Comparison of ENCODE assay signal across 26 cellular contexts in the genomic region with DNA sequence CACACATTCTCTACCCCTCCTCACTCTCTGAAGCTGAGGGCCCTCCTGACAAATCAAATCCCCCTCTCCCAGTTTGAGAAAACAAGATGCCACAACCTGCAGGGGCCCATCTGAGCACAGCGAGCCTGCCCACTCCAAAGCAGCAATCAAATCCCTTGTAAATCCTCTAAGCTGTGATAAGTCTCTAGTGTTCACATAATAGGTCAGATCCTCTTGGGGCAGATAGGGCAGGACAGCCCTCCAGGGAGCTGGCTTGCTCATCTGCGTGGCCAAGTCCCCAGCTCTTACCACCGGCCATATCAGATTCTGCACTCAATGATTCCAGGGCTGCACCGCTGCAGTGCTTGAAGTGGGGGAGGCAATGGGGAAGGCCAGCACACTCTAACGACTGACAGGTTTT. TPM values are rescaled to one million over a fixed set of nuclear protein-coding genes. Genes with fewer than 3 reads are reported as not detected.
DNase-seq lines count a peak whose midpoint lies in the region; TF ChIP-seq lines count a peak whose summit lies in the region.
"Had no signal": no experiment of that assay in that cellular context is flagged by ENCODE, and none has a peak within 500 bp of the region (broad histone marks: within the 10 kb centered on the region; RNA-seq: fewer than 3 reads in every experiment).

No MANE protein-coding gene starts in this region.

- no peaks in the 10 kb centered on the region for H3K9me3 Mint-ChIP-seq in dendritic cell treated with granulocyte-macrophage colony-stimulating factor and Interleukin-4, amounts not matched to agents 40 ng/mL and 50 ng/mL, for 4 days
- H3K9me3 Mint-ChIP-seq in neural progenitor cell: no peaks in the 10 kb centered on the region
- H3K9me3 Mint-ChIP-seq in activated naive CD8-positive, alpha-beta T cell treated with anti-CD3 and anti-CD28 coated beads for 36 hours: no peaks in the 10 kb centered on the region
- H3K9me3 Mint-ChIP-seq: activated B cell treated with CpG ODN at 0.5 μM for 24 hours; activated CD4-positive, alpha-beta T cell treated with anti-CD3 and anti-CD28 coated beads, Interleukin-2, amount 10 ng/mL, durations not matched to agents 7 days and 5 days; activated naive CD4-positive, alpha-beta T cell treated with anti-CD3 and anti-CD28 coated beads, Interleukin-2, amount 50 U/mL, for 72 hours; HFFc6; mesothelial cell of epicardium had no signal

- peaks cover 6% of the 10 kb centered on the region for H3F3A ChIP-seq in neural progenitor cell (ENCODE audit: low read depth)

- H3K9me3 ChIP-seq in neural progenitor cell (ENCODE audit: low read depth) (no peaks in the 10 kb centered on the region), tibial nerve (no peaks in the 10 kb centered on the region)
- H3K9me3 ChIP-seq: BE2C, breast epithelium, prostate gland, thyroid gland had no signal

- H3K4me3 ChIP-seq in neural progenitor cell (no peak overlapping the region), tibial nerve (no peak overlapping the region), foreskin fibroblast (ENCODE audit: low read depth in 1 of 2, low read length in 2 of 2) (no peak overlapping the region)
- H3K4me3 ChIP-seq: breast epithelium, prostate gland, thyroid gland had no signal

- DNase-seq in D341Med (ENCODE audit: low spot score) (peak; percentile 55), NCI-H524 treated with DMSO at 0.1 percent for 48 hours (lab: John Stamatoyannopoulos, UW) (peak; percentile 84), neural progenitor cell (ENCODE audit: low spot score) (peak; percentile 67), tibial nerve (ENCODE audit: low spot score in 2 of 2) (no peak), foreskin fibroblast (no peak)
- no peak for DNase-seq in activated naive CD8-positive, alpha-beta T cell treated with anti-CD3 and anti-CD28 coated beads for 36 hours
- DNase-seq: activated B cell treated with CpG ODN at 0.5 μM for 24 hours; activated CD4-positive, alpha-beta T cell treated with anti-CD3 and anti-CD28 coated beads, Interleukin-2, amount 10 ng/mL, durations not matched to agents 7 days and 5 days; BE2C; DMS153; effector CD8-positive, alpha-beta T cell; HFFc6; naive B cell; NCI-H1092 treated with DMSO at 0.1 percent for 48 hours; NCI-H2029; NCI-H226; nucleus accumbens; stimulated activated CD4-positive, alpha-beta T cell treated with anti-CD3 and anti-CD28 coated beads, Interleukin-12 subunit alpha, Interleukin-12 subunit beta, amount 100 ng/mL, for 4 hours; stimulated activated CD4-positive, alpha-beta T cell treated with anti-CD3 and anti-CD28 coated beads, Interleukin-2, amount 100 ng/mL, for 48 hours; thyroid gland had no signal

- H3K4me2 ChIP-seq in neural progenitor cell: peak overlapping the region; percentile 32

- TF ChIP-seq CTCF in neural progenitor cell (IDR thresholded peaks at IDR 0.05) (no peak), tibial nerve (IDR thresholded peaks at IDR 0.05) (no peak), foreskin fibroblast (IDR thresholded peaks at IDR 0.05; ENCODE audit: low read depth, low read length) (no peak)

- H3K27ac Mint-ChIP-seq in dendritic cell treated with granulocyte-macrophage colony-stimulating factor and Interleukin-4, amounts not matched to agents 40 ng/mL and 50 ng/mL, for 4 days: peak overlapping the region; percentile 13
- H3K27ac Mint-ChIP-seq in neural progenitor cell: no peak overlapping the region
- H3K27ac Mint-ChIP-seq in activated naive CD8-positive, alpha-beta T cell treated with anti-CD3 and anti-CD28 coated beads for 36 hours: no peak overlapping the region
- H3K27ac Mint-ChIP-seq: activated B cell treated with CpG ODN at 0.5 μM for 24 hours; activated CD4-positive, alpha-beta T cell treated with anti-CD3 and anti-CD28 coated beads, Interleukin-2, amount 10 ng/mL, durations not matched to agents 7 days and 5 days; activated naive CD4-positive, alpha-beta T cell treated with anti-CD3 and anti-CD28 coated beads, Interleukin-2, amount 50 U/mL, for 72 hours; HFFc6; mesothelial cell of epicardium; naive B cell had no signal

- H3K36me3 ChIP-seq in neural progenitor cell: no peaks in the 10 kb centered on the region
- H3K36me3 ChIP-seq in tibial nerve: no peaks in the 10 kb centered on the region
- H3K36me3 ChIP-seq: BE2C, breast epithelium, prostate gland, thyroid gland had no signal

- H3K4me3 Mint-ChIP-seq in dendritic cell treated with granulocyte-macrophage colony-stimulating factor and Interleukin-4, amounts not matched to agents 40 ng/mL and 50 ng/mL, for 4 days: peak overlapping the region; percentile 57
- no peak overlapping the region for H3K4me3 Mint-ChIP-seq in neural progenitor cell
- H3K4me3 Mint-ChIP-seq in activated naive CD8-positive, alpha-beta T cell treated with anti-CD3 and anti-CD28 coated beads for 36 hours: no peak overlapping the region
- H3K4me3 Mint-ChIP-seq: activated B cell treated with CpG ODN at 0.5 μM for 24 hours; activated CD4-positive, alpha-beta T cell treated with anti-CD3 and anti-CD28 coated beads, Interleukin-2, amount 10 ng/mL, durations not matched to agents 7 days and 5 days; HFFc6; mesothelial cell of epicardium had no signal

- H3K27me3 Mint-ChIP-seq in dendritic cell treated with granulocyte-macrophage colony-stimulating factor and Interleukin-4, amounts not matched to agents 40 ng/mL and 50 ng/mL, for 4 days: peaks cover 3% of the 10 kb centered on the region
- H3K27me3 Mint-ChIP-seq in neural progenitor cell (ENCODE audit: insufficient read depth, low read depth): peaks cover 5% of the 10 kb centered on the region
- no peaks in the 10 kb centered on the region for H3K27me3 Mint-ChIP-seq in activated naive CD8-positive, alpha-beta T cell treated with anti-CD3 and anti-CD28 coated beads for 36 hours

- intact Hi-C loops in dendritic cell treated with granulocyte-macrophage colony-stimulating factor and Interleukin-4, amounts not matched to agents 40 ng/mL and 50 ng/mL, for 4 days (cut with micrococcal nuclease): no loop called here

- H3K4me1 ChIP-seq in neural progenitor cell (peaks cover 39% of the 10 kb centered on the region), tibial nerve (no peaks in the 10 kb centered on the region)
- H3K4me1 ChIP-seq: breast epithelium, prostate gland, thyroid gland had no signal

- no peaks in the 10 kb centered on the region for H3K79me2 ChIP-seq in neural progenitor cell (ENCODE audit: low read depth)

- no peak for TF ChIP-seq EP300 in tibial nerve (IDR thresholded peaks at IDR 0.05)

- H2AFZ ChIP-seq in neural progenitor cell (replicated peaks): no peak overlapping the region

- H3K4me1 Mint-ChIP-seq in dendritic cell treated with granulocyte-macrophage colony-stimulating factor and Interleukin-4, amounts not matched to agents 40 ng/mL and 50 ng/mL, for 4 days (ENCODE audit: low read depth): peaks cover 58% of the 10 kb centered on the region
- H3K4me1 Mint-ChIP-seq in neural progenitor cell: peaks cover 17% of the 10 kb centered on the region
- no peaks in the 10 kb centered on the region for H3K4me1 Mint-ChIP-seq in activated naive CD8-positive, alpha-beta T cell treated with anti-CD3 and anti-CD28 coated beads for 36 hours

- WGBS in tibial nerve, 2 donors: 67 to 80% methylated on average over 5 of the region's 5 CpGs

- H3K36me3 Mint-ChIP-seq in dendritic cell treated with granulocyte-macrophage colony-stimulating factor and Interleukin-4, amounts not matched to agents 40 ng/mL and 50 ng/mL, for 4 days (ENCODE audit: low read depth): no peaks in the 10 kb centered on the region
- H3K36me3 Mint-ChIP-seq in neural progenitor cell: no peaks in the 10 kb centered on the region
- H3K36me3 Mint-ChIP-seq in activated naive CD8-positive, alpha-beta T cell treated with anti-CD3 and anti-CD28 coated beads for 36 hours: no peaks in the 10 kb centered on the region
- H3K36me3 Mint-ChIP-seq: activated naive CD4-positive, alpha-beta T cell treated with anti-CD3 and anti-CD28 coated beads, Interleukin-2, amount 50 U/mL, for 72 hours; mesothelial cell of epicardium had no signal

- no peak overlapping the region for H3K9ac ChIP-seq in neural progenitor cell

- no peak for TF ChIP-seq POLR2A in tibial nerve (IDR thresholded peaks at IDR 0.05)

- H4K20me1 ChIP-seq in neural progenitor cell (ENCODE audit: low read depth): peaks cover 4% of the 10 kb centered on the region

- no peak overlapping the region for H3K27ac ChIP-seq in neural progenitor cell
- no peak overlapping the region for H3K27ac ChIP-seq in tibial nerve
- H3K27ac ChIP-seq: breast epithelium, prostate gland, thyroid gland had no signal

- H3K27me3 ChIP-seq in neural progenitor cell (peaks cover 100% of the 10 kb centered on the region), tibial nerve (peaks cover 0 to 19% of the 10 kb centered on the region in 2 donors)
- H3K27me3 ChIP-seq: thyroid gland had no signal

RNA-seq across cellular contexts. Expression of gene FLI1, which starts 29.6 kb away (rescaled TPM):
- total RNA-seq in neural progenitor cell (ENCODE audit: low replicate concordance) (not detected in 2 replicates), tibial nerve (10 to 100 TPM; 21.3 to 57.9 (median 52.6) TPM)
- total RNA-seq in activated naive CD8-positive, alpha-beta T cell treated with anti-CD3 and anti-CD28 coated beads for 36 hours: 10 to 100 TPM; 37.5 to 38.9 TPM
- total RNA-seq: HT-29 had no signal

Comparison
In these comparisons a context has a peak if more than half of its experiments do, and no peak if none do; other contexts are left out.
1. DNase-seq: peak in D341Med (single experiment), NCI-H524 treated with DMSO at 0.1 percent for 48 hours (single experiment) and neural progenitor cell (single experiment); none in tibial nerve (0 of 2), activated naive CD8-positive, alpha-beta T cell treated with anti-CD3 and anti-CD28 coated beads for 36 hours (single experiment) and foreskin fibroblast (0 of 2).
2. RNA of gene FLI1, which starts 29.6 kb away (total RNA-seq): 21.3 to 57.9 TPM in tibial nerve and 37.5 to 38.9 TPM in activated naive CD8-positive, alpha-beta T cell treated with anti-CD3 and anti-CD28 coated beads for 36 hours; not detected in neural progenitor cell; every median in the first group is over 10 times any median in the second.